ENCODE assay signal across 16 cellular contexts in the genomic region with DNA sequence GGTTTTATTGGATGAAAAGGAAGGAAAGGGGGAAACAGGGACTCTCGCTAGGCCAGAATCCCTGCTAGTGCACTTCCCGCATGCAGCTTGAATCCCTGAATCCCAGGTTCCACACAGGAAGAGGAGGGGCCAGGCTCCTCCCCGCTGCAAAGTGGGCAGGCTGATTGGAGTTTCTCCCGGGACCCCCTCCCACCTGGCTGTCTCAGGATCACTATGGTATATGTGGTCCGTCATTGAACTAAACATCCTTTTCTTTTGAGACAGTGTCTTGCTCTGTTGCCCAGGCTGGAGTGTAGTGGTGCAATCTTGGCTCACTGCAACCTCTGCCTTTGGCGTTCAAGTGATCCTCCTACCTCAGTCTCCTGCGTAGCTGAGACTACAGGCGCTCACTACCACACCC.
"Had no signal": no experiment of that assay in that cellular context is flagged by ENCODE, and none has a peak within 500 bp of the region (broad histone marks: within the 10 kb centered on the region; RNA-seq: fewer than 3 reads in every experiment).

No MANE protein-coding gene starts in this region.

- ATAC-seq: activated CD8-positive, alpha-beta T cell treated with anti-CD3 and anti-CD28 coated beads for 36 hours; activated T-cell treated with anti-CD3 and anti-CD28 coated beads, Interleukin-2, amount 50 U/mL, for 72 hours; natural killer cell treated with Interleukin-12 subunit alpha and Interleukin-12 subunit beta and Interleukin-15 and Interleukin-18, amount 100 ng/mL, for 72 hours; T-helper 17 cell had no signal

- H3K9me3 ChIP-seq: esophagus squamous epithelium had no signal

- H3K4me3 ChIP-seq: esophagus squamous epithelium, smooth muscle cell had no signal

- H3K4me1 ChIP-seq: esophagus squamous epithelium had no signal

- H3K36me3 ChIP-seq: esophagus squamous epithelium had no signal

- DNase-seq: activated CD4-positive, alpha-beta T cell treated with anti-CD3 and anti-CD28 coated beads for 48 hours; activated CD8-positive, alpha-beta memory T cell treated with anti-CD3 and anti-CD28 coated beads, Interleukin-2, amount 50 U/mL, for 48 hours; activated CD8-positive, alpha-beta T cell treated with anti-CD3 and anti-CD28 coated beads for 36 hours; activated gamma-delta T cell; activated naive CD8-positive, alpha-beta T cell treated with anti-CD3 and anti-CD28 coated beads for 36 hours; activated T-cell treated with anti-CD3 and anti-CD28 coated beads, Interleukin-2, amount 50 U/mL, for 72 hours; cortex of kidney; effector CD4-positive, alpha-beta T cell; esophagus squamous epithelium; nucleus accumbens; stimulated activated CD4-positive, alpha-beta T cell treated with anti-CD3 and anti-CD28 coated beads, Interleukin-4, amount 100 ng/mL, for 4 hours; stimulated activated CD8-positive, alpha-beta memory T cell treated with anti-CD3 and anti-CD28 coated beads, Interleukin-4, amount 100 ng/mL, for 48 hours; stimulated activated naive CD4-positive, alpha-beta T cell treated with Interleukin-2 at 50 U/mL for 16 hours; T-helper 17 cell had no signal

- H3K27ac ChIP-seq: esophagus squamous epithelium had no signal
